Comparison of ENCODE assay signal across 22 cellular contexts in the genomic region with DNA sequence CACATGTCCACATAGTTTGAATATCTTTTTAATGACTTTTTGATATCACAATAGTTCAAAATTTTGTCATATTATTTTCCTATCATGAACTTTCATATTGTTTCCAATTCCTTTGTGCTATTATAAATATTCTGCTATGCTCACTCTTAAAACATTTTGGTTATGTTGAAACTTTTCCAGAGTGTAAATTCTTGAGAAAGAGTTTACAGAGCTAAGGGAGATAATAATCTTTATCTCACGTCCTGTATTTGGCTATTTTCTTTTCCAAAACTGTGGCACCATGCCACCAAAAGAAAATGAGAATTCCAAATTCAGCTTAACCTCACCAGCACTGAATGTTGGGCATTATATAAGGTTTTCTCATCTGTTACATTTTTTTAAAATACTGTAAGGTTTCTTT.
"Had no signal": no experiment of that assay in that cellular context is flagged by ENCODE, and none has a peak within 500 bp of the region (broad histone marks: within the 10 kb centered on the region; RNA-seq: fewer than 3 reads in every experiment).

No MANE protein-coding gene starts in this region.

- H3K4me1 ChIP-seq: gastrocnemius medialis, heart right ventricle, pancreas, suprapubic skin, thyroid gland had no signal

- H3K36me3 Mint-ChIP-seq: stimulated activated effector memory CD8-positive, alpha-beta T cell treated with anti-CD3 and anti-CD28 coated beads, Interleukin-12 subunit alpha, Interleukin-12 subunit beta, amount 100 ng/mL, for 72 hours; type B pancreatic cell had no signal

- H3K4me2 ChIP-seq: smooth muscle cell had no signal

- H3K27ac ChIP-seq: coronary artery, dorsolateral prefrontal cortex, gastrocnemius medialis, heart right ventricle, pancreas, suprapubic skin, thyroid gland had no signal

- H3K9me3 ChIP-seq: gastrocnemius medialis, mucosa of descending colon, pancreas, suprapubic skin, thyroid gland had no signal

- H3K27me3 Mint-ChIP-seq: progenitor cell of endocrine pancreas, type B pancreatic cell had no signal

- ATAC-seq: gastrocnemius medialis; heart right ventricle; left lobe of liver; mucosa of descending colon; natural killer cell; pancreas; right cardiac atrium; stimulated activated effector memory CD8-positive, alpha-beta T cell treated with anti-CD3 and anti-CD28 coated beads, Interleukin-12 subunit alpha, Interleukin-12 subunit beta, amount 100 ng/mL, for 72 hours; stimulated activated naive CD8-positive, alpha-beta T cell treated with anti-CD3 and anti-CD28 coated beads, Interleukin-15, Interleukin-2, amounts not matched to agents 100 U/mL and 50 U/mL, for 24 hours had no signal

- H3K9me3 Mint-ChIP-seq: type B pancreatic cell had no signal

- H3K4me1 Mint-ChIP-seq: natural killer cell; neural crest cell; stimulated activated effector memory CD8-positive, alpha-beta T cell treated with anti-CD3 and anti-CD28 coated beads, Interleukin-12 subunit alpha, Interleukin-12 subunit beta, amount 100 ng/mL, for 72 hours had no signal

- H3K27me3 ChIP-seq: dorsolateral prefrontal cortex, gastrocnemius medialis, heart right ventricle, pancreas, suprapubic skin, thyroid gland had no signal

- H3K36me3 ChIP-seq: gastrocnemius medialis, heart right ventricle, pancreas, suprapubic skin, thyroid gland had no signal

- H3K4me3 ChIP-seq: coronary artery, dorsolateral prefrontal cortex, gastrocnemius medialis, heart right ventricle, mucosa of descending colon, pancreas, smooth muscle cell, suprapubic skin, thyroid gland had no signal

- DNase-seq: dorsolateral prefrontal cortex; effector CD8-positive, alpha-beta T cell; gastrocnemius medialis; heart right ventricle; hypothalamus; islet precursor cell; mucosa of descending colon; natural killer cell; pancreas; right cardiac atrium; stimulated activated CD4-positive, alpha-beta T cell treated with anti-CD3 and anti-CD28 coated beads, Interleukin-4, amount 100 ng/mL, for 1 hour; stimulated activated CD8-positive, alpha-beta memory T cell treated with anti-CD3 and anti-CD28 coated beads, Interleukin-4, amount 100 ng/mL, for 48 hours; stimulated activated naive CD8-positive, alpha-beta T cell treated with anti-CD3 and anti-CD28 coated beads, Interleukin-15, Interleukin-2, amounts not matched to agents 100 U/mL and 50 U/mL, for 24 hours; thyroid gland had no signal

- H3K27ac Mint-ChIP-seq: natural killer cell; progenitor cell of endocrine pancreas; stimulated activated effector memory CD8-positive, alpha-beta T cell treated with anti-CD3 and anti-CD28 coated beads, Interleukin-12 subunit alpha, Interleukin-12 subunit beta, amount 100 ng/mL, for 72 hours; type B pancreatic cell had no signal

- H3K4me3 Mint-ChIP-seq: natural killer cell; neural crest cell; stimulated activated effector memory CD8-positive, alpha-beta T cell treated with anti-CD3 and anti-CD28 coated beads, Interleukin-12 subunit alpha, Interleukin-12 subunit beta, amount 100 ng/mL, for 72 hours; type B pancreatic cell had no signal
